1 cellular context compared by ENCODE assay signal in genomic region chr3:45975696-45976095, GRCh38.
TF ChIP-seq lines count a peak whose summit lies in the region.

No MANE protein-coding gene starts in this region.

TF ChIP-seq in endothelial cell of umbilical vein, 7 proteins besides CTCF, POLR2A, EP300 and RAD21:
- TF ChIP-seq GATA2 (IDR thresholded peaks at IDR 0.05; ENCODE audit: insufficient read depth, insufficient read length, low read depth, low read length) (peak; percentile 41), JUN (IDR thresholded peaks at IDR 0.05; ENCODE audit: borderline replicate concordance, insufficient read depth, insufficient read length, low read depth) (no peak), EZH2 (IDR thresholded peaks at IDR 0.05; ENCODE audit: borderline replicate concordance, low read depth, low read length, severe bottlenecking) (no peak)
